24 cellular contexts compared by ENCODE assay signal in genomic region chr7:107697246-107698044, GRCh38. TPM values are rescaled to one million over a fixed set of nuclear protein-coding genes. Genes with fewer than 3 reads are reported as not detected.
DNase-seq lines count a peak whose midpoint lies in the region; ATAC-seq and TF ChIP-seq lines count a peak whose summit lies in the region.
"Had no signal": no experiment of that assay in that cellular context is flagged by ENCODE, and none has a peak within 500 bp of the region (broad histone marks: within the 10 kb centered on the region; RNA-seq: fewer than 3 reads in every experiment).

No MANE protein-coding gene starts in this region.

- H3K27me3 ChIP-seq in dorsolateral prefrontal cortex (no peaks in the 10 kb centered on the region), tibial nerve (no peaks in the 10 kb centered on the region)
- H3K27me3 ChIP-seq: brain microvascular endothelial cell, gastrocnemius medialis had no signal

- H3K36me3 ChIP-seq in tibial nerve, result no peaks in the 10 kb centered on the region
- H3K36me3 ChIP-seq: brain microvascular endothelial cell, gastrocnemius medialis, thoracic aorta had no signal

- peak overlapping the region in 54 of 59 donors; percentile 4 to 92 (median 71) for H3K27ac ChIP-seq in dorsolateral prefrontal cortex
- no peak overlapping the region for H3K27ac ChIP-seq in tibial nerve
- H3K27ac ChIP-seq: brain microvascular endothelial cell, gastrocnemius medialis, thoracic aorta had no signal

- H3K9me3 ChIP-seq in tibial nerve, result no peaks in the 10 kb centered on the region
- H3K9me3 ChIP-seq: gastrocnemius medialis, thoracic aorta had no signal

- no peak for ATAC-seq in GM19463 (IDR thresholded peaks at IDR 0.05; ENCODE audit: unreplicated experiment)
- ATAC-seq: activated CD4-positive, alpha-beta T cell treated with anti-CD3 and anti-CD28 coated beads for 36 hours; activated CD8-positive, alpha-beta memory T cell treated with anti-CD3 and anti-CD28 coated beads, Interleukin-2, amount 10 ng/mL, durations not matched to agents 7 days and 5 days; gastrocnemius medialis; left lobe of liver had no signal

- peaks cover 0 to 46% (median 0%) of the 10 kb centered on the region in 4 donors for H3K4me1 ChIP-seq in tibial nerve

- intact Hi-C loops in dorsolateral prefrontal cortex (cut with DNase I), result loop anchor here in 1 of 2 donors (5.0 kb wide), 1 partner anchor 45 kb away; the partner anchor contains the start of gene CBLL1

- 57 to 60% methylated on average over 7 of the region's 7 CpGs for WGBS in tibial nerve, 2 donors

- TF ChIP-seq POLR2A in tibial nerve (IDR thresholded peaks at IDR 0.05), result no peak

- DNase-seq in NCI-H146 (lab: John Stamatoyannopoulos, UW) (peak; percentile 3), NCI-H69 (lab: John Stamatoyannopoulos, UW) (peak; percentile 19), dorsolateral prefrontal cortex (peak in 3 of 10 donors; percentile 18 to 28 (median 20)), retina (peak; percentile 35), iPS-NIHi7 (ENCODE audit: extremely low spot score) (no peak), tibial nerve (ENCODE audit: low spot score in 2 of 2) (no peak)
- DNase-seq in stimulated activated CD4-positive, alpha-beta T cell treated with anti-CD3 and anti-CD28 coated beads, Interleukin-4, amount 100 ng/mL, for 24 hours, result no peak
- DNase-seq: activated CD4-positive, alpha-beta T cell treated with anti-CD3 and anti-CD28 coated beads for 36 hours; activated CD8-positive, alpha-beta memory T cell treated with anti-CD3 and anti-CD28 coated beads, Interleukin-2, amount 10 ng/mL, durations not matched to agents 7 days and 5 days; activated naive CD8-positive, alpha-beta T cell treated with anti-CD3 and anti-CD28 coated beads for 36 hours; brain microvascular endothelial cell; CD4-positive, alpha-beta T cell; dermis blood vessel endothelial cell; erythroblast; gastrocnemius medialis; HFFc6; KBM-7; NCI-H2227 treated with DMSO at 0.1 percent for 48 hours; nucleus accumbens; RPMI8226 had no signal

- H3K4me3 ChIP-seq in dorsolateral prefrontal cortex (no peak overlapping the region), tibial nerve (no peak overlapping the region)
- H3K4me3 ChIP-seq: gastrocnemius medialis, thoracic aorta had no signal

- no peak for TF ChIP-seq EP300 in tibial nerve (IDR thresholded peaks at IDR 0.05)

- TF ChIP-seq CTCF in dorsolateral prefrontal cortex (IDR thresholded peaks at IDR 0.05 in 54 of 56, conservative IDR thresholded peaks at IDR 0.05 in 2 of 56; ENCODE audit: low read depth in 1 of 56, partially characterized antibody in 56 of 56) (no peak), tibial nerve (IDR thresholded peaks at IDR 0.05) (no peak)

RNA-seq across cellular contexts. Expression of gene SLC26A4, which starts 36.8 kb away (rescaled TPM):
- total RNA-seq in dorsolateral prefrontal cortex (10 to 100 TPM in 74 of 120 experiments, 1 to 10 TPM in 46; 3.9 to 24.3 (median 11.0) TPM), tibial nerve (under 1 TPM; 0.39 to 0.66 (median 0.51) TPM)
- total RNA-seq: CD4-positive, alpha-beta T cell; left lobe of liver; mononuclear cell had no signal

RNA-seq across cellular contexts. Expression of gene CBLL1, which starts 46.5 kb away (rescaled TPM):
- total RNA-seq in dorsolateral prefrontal cortex, result 10 to 100 TPM; 18.6 to 38.1 (median 28.9) TPM
- total RNA-seq in tibial nerve, result 10 to 100 TPM; 16.0 to 24.9 (median 17.9) TPM

Comparison
In these comparisons a context has a peak if more than half of its experiments do, and no peak if none do; other contexts are left out.
1. DNase-seq: peak in NCI-H146 (single experiment), NCI-H69 (single experiment) and retina (single experiment); none in iPS-NIHi7 (single experiment), stimulated activated CD4-positive, alpha-beta T cell treated with anti-CD3 and anti-CD28 coated beads, Interleukin-4, amount 100 ng/mL, for 24 hours (single experiment) and tibial nerve (0 of 2).
2. H3K27ac ChIP-seq: peak in dorsolateral prefrontal cortex (54 of 59); none in tibial nerve (0 of 4).